Comparison of ENCODE assay signal across 18 cellular contexts in genomic region chr6:31332637-31333602, GRCh38. TPM values are rescaled to one million over a fixed set of nuclear protein-coding genes. Genes with fewer than 3 reads are reported as not detected.
DNase-seq lines count a peak whose midpoint lies in the region; ATAC-seq, FAIRE-seq and TF ChIP-seq lines count a peak whose summit lies in the region.
"Had no signal": no experiment of that assay in that cellular context is flagged by ENCODE, and none has a peak within 500 bp of the region (broad histone marks: within the 10 kb centered on the region; RNA-seq: fewer than 3 reads in every experiment).

No MANE protein-coding gene starts in this region.

- FAIRE-seq in GM19239 (lab: Jason Lieb, UNC): peak; percentile 44

- CTCF ChIA-PET in CD8-positive, alpha-beta T cell (lab: Charles Lee): interaction anchor here (1.1 to 1.6 kb wide), 2 partner anchors 80 to 136 kb away, joined by 4 read pairs; no protein-coding TSS in a partner anchor
- CTCF ChIA-PET in activated CD8-positive, alpha-beta T cell treated with anti-CD3 and anti-CD28 coated beads, Interleukin-2, amount 10 ng/mL, durations not matched to agents 7 days and 5 days (lab: Charles Lee): interaction anchor here (0.9 kb wide), 1 partner anchor 34 kb away, joined by 3 read pairs; no protein-coding TSS in a partner anchor
- CTCF ChIA-PET in GM10248 (lab: Yijun Ruan, JAX): interaction anchor here (0.7 to 0.9 kb wide), 3 partner anchors 21 to 44 kb away, joined by 3 to 4 read pairs (median 3); no protein-coding TSS in a partner anchor

- H3K27me3 Mint-ChIP-seq in CD8-positive, alpha-beta T cell (ENCODE audit: low read depth): no peaks in the 10 kb centered on the region
- no peaks in the 10 kb centered on the region for H3K27me3 Mint-ChIP-seq in activated CD8-positive, alpha-beta T cell treated with anti-CD3 and anti-CD28 coated beads, Interleukin-2, amount 10 ng/mL, durations not matched to agents 7 days and 5 days (ENCODE audit: low read depth)
- no peaks in the 10 kb centered on the region for H3K27me3 Mint-ChIP-seq in effector memory CD8-positive, alpha-beta T cell

- POLR2A ChIA-PET in CD8-positive, alpha-beta T cell (lab: Charles Lee): interaction anchor here (0.8 kb wide), 2 partner anchors 63 to 136 kb away, joined by 4 read pairs; no protein-coding TSS in a partner anchor
- POLR2A ChIA-PET in activated CD8-positive, alpha-beta T cell treated with anti-CD3 and anti-CD28 coated beads, Interleukin-2, amount 10 ng/mL, durations not matched to agents 7 days and 5 days (lab: Charles Lee): interaction anchor here (0.5 to 0.6 kb wide), 2 partner anchors 23 to 170 kb away, joined by 3 read pairs; no protein-coding TSS in a partner anchor
- POLR2A ChIA-PET in GM10248 (lab: Yijun Ruan, JAX): no interaction called here

- peaks cover 8% of the 10 kb centered on the region for H3K9me3 ChIP-seq in CD8-positive, alpha-beta T cell (ENCODE audit: low read length)
- H3K9me3 ChIP-seq: adrenal gland, colonic mucosa had no signal

- H3K27ac ChIP-seq in CD8-positive, alpha-beta T cell (ENCODE audit: low read depth, low read length): no peak overlapping the region
- H3K27ac ChIP-seq: adrenal gland, C4-2B, colonic mucosa, PC-9 had no signal

- H3K36me3 ChIP-seq in CD8-positive, alpha-beta T cell (ENCODE audit: insufficient read depth, low read length): no peaks in the 10 kb centered on the region
- H3K36me3 ChIP-seq: adrenal gland, colonic mucosa had no signal

- no peak for TF ChIP-seq CTCF in CD8-positive, alpha-beta T cell (IDR thresholded peaks at IDR 0.05)
- no peak for TF ChIP-seq CTCF in GM10248 (IDR thresholded peaks at IDR 0.05; ENCODE audit: control extremely low read depth, extremely low read depth, low read depth, missing control alignments)

- H3K4me1 Mint-ChIP-seq in CD8-positive, alpha-beta T cell (ENCODE audit: low read depth): peaks cover 13% of the 10 kb centered on the region
- H3K4me1 Mint-ChIP-seq in activated CD8-positive, alpha-beta T cell treated with anti-CD3 and anti-CD28 coated beads, Interleukin-2, amount 10 ng/mL, durations not matched to agents 7 days and 5 days (ENCODE audit: low read depth): peaks cover 15% of the 10 kb centered on the region
- peaks cover 10 to 12% of the 10 kb centered on the region in 2 donors for H3K4me1 Mint-ChIP-seq in effector memory CD8-positive, alpha-beta T cell (ENCODE audit: low read depth in 2 of 2)
- H3K4me1 Mint-ChIP-seq: neural crest cell had no signal

- ATAC-seq in CD8-positive, alpha-beta T cell: peak; percentile 82
- peak; percentile 80 for ATAC-seq in activated CD8-positive, alpha-beta T cell treated with anti-CD3 and anti-CD28 coated beads, Interleukin-2, amount 10 ng/mL, durations not matched to agents 7 days and 5 days
- peak; percentile 99 for ATAC-seq in effector memory CD8-positive, alpha-beta T cell (replicated peaks)
- ATAC-seq: right cardiac atrium had no signal

- peaks cover 19% of the 10 kb centered on the region for H3K36me3 Mint-ChIP-seq in CD8-positive, alpha-beta T cell
- H3K36me3 Mint-ChIP-seq in activated CD8-positive, alpha-beta T cell treated with anti-CD3 and anti-CD28 coated beads, Interleukin-2, amount 10 ng/mL, durations not matched to agents 7 days and 5 days (ENCODE audit: low read depth): peaks cover 41% of the 10 kb centered on the region
- peaks cover 8% of the 10 kb centered on the region for H3K36me3 Mint-ChIP-seq in effector memory CD8-positive, alpha-beta T cell (ENCODE audit: insufficient read depth)

- H3K4me1 ChIP-seq in CD8-positive, alpha-beta T cell (ENCODE audit: insufficient read depth, low read length): no peaks in the 10 kb centered on the region
- H3K4me1 ChIP-seq: adrenal gland, colonic mucosa had no signal

- DNase-seq in CD8-positive, alpha-beta T cell: peak in 3 of 7 experiments; percentile 25 to 62 (median 25)
- DNase-seq in GM19239 (ENCODE audit: insufficient read length, low spot score) (no peak), NCI-H1436 (lab: John Stamatoyannopoulos, UW) (no peak), hepatic stellate cell (ENCODE audit: low spot score) (no peak), head of caudate nucleus (no peak), GM10248 (ENCODE audit: extremely low spot score) (no peak)
- DNase-seq in activated CD8-positive, alpha-beta T cell treated with anti-CD3 and anti-CD28 coated beads, Interleukin-2, amount 10 ng/mL, durations not matched to agents 7 days and 5 days: peak; percentile 62
- peak in 1 of 3 experiments; percentile 17 for DNase-seq in effector memory CD8-positive, alpha-beta T cell
- DNase-seq: adrenal gland, colonic mucosa, hypothalamus, NCI-H1105, NCI-H446, PC-9, right cardiac atrium, substantia nigra had no signal

- intact Hi-C loops in CD8-positive, alpha-beta T cell (cut with DNase I, micrococcal nuclease): loop anchor here (2.0 to 5.0 kb wide), 3 partner anchors 16 to 60 kb away; partner anchors contain the start of gene HLA-C (in 1 of the 2)
- intact Hi-C loops in head of caudate nucleus (cut with DNase I): no loop called here

- no peak overlapping the region for H3K4me3 Mint-ChIP-seq in CD8-positive, alpha-beta T cell
- no peak overlapping the region for H3K4me3 Mint-ChIP-seq in activated CD8-positive, alpha-beta T cell treated with anti-CD3 and anti-CD28 coated beads, Interleukin-2, amount 10 ng/mL, durations not matched to agents 7 days and 5 days
- H3K4me3 Mint-ChIP-seq in effector memory CD8-positive, alpha-beta T cell: peak overlapping the region in 1 of 2 donors; percentile 9
- H3K4me3 Mint-ChIP-seq: neural crest cell had no signal

- H3K27ac Mint-ChIP-seq in CD8-positive, alpha-beta T cell: peak overlapping the region; percentile 14
- peak overlapping the region; percentile 3 for H3K27ac Mint-ChIP-seq in activated CD8-positive, alpha-beta T cell treated with anti-CD3 and anti-CD28 coated beads, Interleukin-2, amount 10 ng/mL, durations not matched to agents 7 days and 5 days
- peak overlapping the region; percentile 55 to 60 for H3K27ac Mint-ChIP-seq in effector memory CD8-positive, alpha-beta T cell

- H3K27me3 ChIP-seq in CD8-positive, alpha-beta T cell (ENCODE audit: insufficient read depth, low read length): no peaks in the 10 kb centered on the region
- H3K27me3 ChIP-seq: adrenal gland, colonic mucosa had no signal

- H3K4me3 ChIP-seq in CD8-positive, alpha-beta T cell (ENCODE audit: low read depth, low read length): no peak overlapping the region
- H3K4me3 ChIP-seq: adrenal gland, colonic mucosa, PC-9 had no signal

- H3K9me3 Mint-ChIP-seq in CD8-positive, alpha-beta T cell: peaks cover 33% of the 10 kb centered on the region
- peaks cover 64% of the 10 kb centered on the region for H3K9me3 Mint-ChIP-seq in activated CD8-positive, alpha-beta T cell treated with anti-CD3 and anti-CD28 coated beads, Interleukin-2, amount 10 ng/mL, durations not matched to agents 7 days and 5 days (ENCODE audit: insufficient read depth)
- peaks cover 17 to 32% of the 10 kb centered on the region in 2 donors for H3K9me3 Mint-ChIP-seq in effector memory CD8-positive, alpha-beta T cell

RNA-seq across cellular contexts. Expression of gene HLA-B, which starts 24.1 kb away (rescaled TPM):
- total RNA-seq in CD8-positive, alpha-beta T cell: over 10,000 TPM in 1 of 2 experiments, 1,000 to 10,000 TPM in 1; 9,693 to 10,002 TPM
- 1,000 to 10,000 TPM; 3,406 to 3,473 TPM for total RNA-seq in activated CD8-positive, alpha-beta T cell treated with anti-CD3 and anti-CD28 coated beads, Interleukin-2, amount 10 ng/mL, durations not matched to agents 7 days and 5 days

Comparison
In these comparisons a context has a peak if more than half of its experiments do, and no peak if none do; other contexts are left out.
1. H3K27ac Mint-ChIP-seq: peak in every context shown above with its lines; median percentile 58 in effector memory CD8-positive, alpha-beta T cell; 14 in CD8-positive, alpha-beta T cell; 3 in activated CD8-positive, alpha-beta T cell treated with anti-CD3 and anti-CD28 coated beads, Interleukin-2, amount 10 ng/mL, durations not matched to agents 7 days and 5 days.